1 cellular context compared by ENCODE assay signal in the genomic region with DNA sequence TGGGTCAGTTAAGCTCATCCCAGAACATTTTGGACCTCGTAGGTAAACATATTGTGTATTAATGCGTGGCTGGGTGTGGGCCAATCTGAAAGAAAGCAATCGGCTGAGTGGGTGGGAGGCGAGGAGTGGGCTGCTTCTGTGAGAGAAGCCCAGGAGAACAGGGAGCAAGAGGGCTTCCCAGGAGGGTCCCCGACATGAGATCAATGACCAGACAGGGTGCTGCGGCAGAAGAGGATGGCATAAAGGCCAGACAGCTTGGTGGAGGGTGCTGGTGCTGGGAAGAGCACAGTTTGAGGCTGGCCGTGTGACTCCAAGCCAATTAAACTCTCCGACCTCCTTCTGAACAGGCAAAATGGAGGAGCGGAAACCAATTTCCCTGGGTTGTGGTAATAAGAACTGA.
TF ChIP-seq lines count a peak whose summit lies in the region.

No MANE protein-coding gene starts in this region.

TF ChIP-seq in IMR-90, 13 proteins besides CTCF, POLR2A, EP300 and RAD21:
- no peak for TF ChIP-seq MAZ (IDR thresholded peaks at IDR 0.05; ENCODE audit: borderline replicate concordance, low read depth, low read length)
- TF ChIP-seq CEBPB (IDR thresholded peaks at IDR 0.05; ENCODE audit: low read depth, low read length) = no peak
- TF ChIP-seq MXI1 (IDR thresholded peaks at IDR 0.05; ENCODE audit: borderline replicate concordance, low read depth, low read length) = no peak
- no peak for TF ChIP-seq CHD1 (IDR thresholded peaks at IDR 0.05; ENCODE audit: low read depth, low read length)
- TF ChIP-seq RFX5 (IDR thresholded peaks at IDR 0.05; ENCODE audit: low read depth, low read length) = no peak
- TF ChIP-seq RCOR1 (IDR thresholded peaks at IDR 0.05; ENCODE audit: insufficient replicate concordance, low read length) = no peak
- TF ChIP-seq, protein P1, sequence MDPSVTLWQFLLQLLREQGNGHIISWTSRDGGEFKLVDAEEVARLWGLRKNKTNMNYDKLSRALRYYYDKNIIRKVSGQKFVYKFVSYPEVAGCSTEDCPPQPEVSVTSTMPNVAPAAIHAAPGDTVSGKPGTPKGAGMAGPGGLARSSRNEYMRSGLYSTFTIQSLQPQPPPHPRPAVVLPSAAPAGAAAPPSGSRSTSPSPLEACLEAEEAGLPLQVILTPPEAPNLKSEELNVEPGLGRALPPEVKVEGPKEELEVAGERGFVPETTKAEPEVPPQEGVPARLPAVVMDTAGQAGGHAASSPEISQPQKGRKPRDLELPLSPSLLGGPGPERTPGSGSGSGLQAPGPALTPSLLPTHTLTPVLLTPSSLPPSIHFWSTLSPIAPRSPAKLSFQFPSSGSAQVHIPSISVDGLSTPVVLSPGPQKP (IDR thresholded peaks at IDR 0.05; ENCODE audit: borderline replicate concordance, low read depth, low read length) = no peak
- no peak for TF ChIP-seq MAFK (IDR thresholded peaks at IDR 0.05; ENCODE audit: low read depth, low read length)
- no peak for TF ChIP-seq SMC3 (IDR thresholded peaks at IDR 0.05; ENCODE audit: low read depth, low read length)
- no peak for TF ChIP-seq NFE2L2 (IDR thresholded peaks at IDR 0.05; ENCODE audit: low read depth, low read length)
- no peak for TF ChIP-seq BHLHE40 (IDR thresholded peaks at IDR 0.05; ENCODE audit: low read depth, low read length)
- no peak for TF ChIP-seq FOS (IDR thresholded peaks at IDR 0.05; ENCODE audit: low read depth, low read length)
